ENCODE assay signal across 10 cellular contexts in genomic region chr18:79458917-79459803, GRCh38.
DNase-seq lines count a peak whose midpoint lies in the region; ATAC-seq, FAIRE-seq and TF ChIP-seq lines count a peak whose summit lies in the region.
"Had no signal": no experiment of that assay in that cellular context is flagged by ENCODE, and none has a peak within 500 bp of the region (broad histone marks: within the 10 kb centered on the region; RNA-seq: fewer than 3 reads in every experiment).

No MANE protein-coding gene starts in this region.

- H3K79me2 ChIP-seq in HepG2 (ENCODE audit: insufficient read depth, low read length): no peaks in the 10 kb centered on the region

- ATAC-seq in IMR-90 (ENCODE audit: low read depth): no peak; the same call in 1 of the 2 replicates
- ATAC-seq in HepG2: no peak
- no peak for ATAC-seq in stimulated activated effector memory CD8-positive, alpha-beta T cell treated with anti-CD3 and anti-CD28 coated beads, Interleukin-12 subunit alpha, Interleukin-12 subunit beta, amount 100 ng/mL, for 72 hours
- no peak for ATAC-seq in GM19324 (IDR thresholded peaks at IDR 0.05; ENCODE audit: low FRiP score, unreplicated experiment)

- H3K9ac ChIP-seq in IMR-90 (ENCODE audit: low read depth, low read length) (no peak overlapping the region), HepG2 (ENCODE audit: insufficient read depth, low read depth, low read length) (no peak overlapping the region)

- no peak overlapping the region for H3K14ac ChIP-seq in IMR-90 (replicated peaks; ENCODE audit: low read depth, low read length)

- no peak overlapping the region for H2BK15ac ChIP-seq in IMR-90 (ENCODE audit: low read depth, low read length)

- H4K91ac ChIP-seq in IMR-90 (ENCODE audit: insufficient read depth, low read depth, low read length): peak overlapping the region; percentile 36; the same call in 1 of the 2 replicates

- no peaks in the 10 kb centered on the region for H3K79me1 ChIP-seq in IMR-90 (ENCODE audit: low read depth in 1 of 2, low read length in 2 of 2)

- H4K8ac ChIP-seq in IMR-90 (ENCODE audit: low read depth in 2 of 2, low read length in 2 of 2): peak overlapping the region in 1 of 2 experiments; percentile 40; a peak in 1 of 4 replicates

- no peak overlapping the region for H3K23ac ChIP-seq in IMR-90 (ENCODE audit: low read depth, low read length)

- TF ChIP-seq RAD21 in IMR-90 (IDR thresholded peaks at IDR 0.05; ENCODE audit: low read length) (no peak), HepG2 (CRISPR knock-in tag; IDR thresholded peaks at IDR 0.05) (no peak)

- TF ChIP-seq EP300 in HepG2 (IDR thresholded peaks at IDR 0.05; ENCODE audit: low read depth in 2 of 2, low read length in 2 of 2) (no peak), HepG2 (CRISPR knock-in tag; IDR thresholded peaks at IDR 0.05; ENCODE audit: borderline replicate concordance) (no peak)

- H3K27me3 ChIP-seq in IMR-90 (ENCODE audit: control insufficient read depth, insufficient read depth, low read length) (no peaks in the 10 kb centered on the region), HepG2 (ENCODE audit: control insufficient read depth in 1 of 2, insufficient read depth in 2 of 2, low read length in 2 of 2) (peaks cover 14 to 93% of the 10 kb centered on the region in 2 experiments)

- DNase-seq in IMR-90 (no peak), HepG2 (ENCODE audit: low spot score) (no peak), NCI-H2081 (lab: John Stamatoyannopoulos, UW) (no peak), kidney tubule cell (ENCODE audit: low spot score) (no peak), HCEC 1CT (no peak)
- no peak for DNase-seq in stimulated activated effector memory CD8-positive, alpha-beta T cell treated with anti-CD3 and anti-CD28 coated beads, Interleukin-12 subunit alpha, Interleukin-12 subunit beta, amount 100 ng/mL, for 72 hours (ENCODE audit: low spot score in 2 of 2)

- no peaks in the 10 kb centered on the region; the same call in 1 of the 2 replicates for H3K9me1 ChIP-seq in IMR-90 (ENCODE audit: insufficient read depth, low read length)

- TF ChIP-seq POLR2A in IMR-90 (IDR thresholded peaks at IDR 0.05; ENCODE audit: low read depth, low read length): no peak
- no peak for TF ChIP-seq POLR2A in HepG2 (IDR thresholded peaks at IDR 0.05; ENCODE audit: insufficient read depth in 1 of 2, low read depth in 2 of 2, low read length in 2 of 2)

- dilution Hi-C loops in IMR-90 (cut with HindIII; ENCODE audit: low sequenced_read_pairs, unreplicated experiment): no loop called here

- peak overlapping the region; percentile 68 for H2AFZ ChIP-seq in IMR-90 (replicated peaks; ENCODE audit: low read length, poor library complexity)
- H2AFZ ChIP-seq in HepG2 (ENCODE audit: low read length): no peak overlapping the region

- H3K36me3 ChIP-seq in IMR-90 (ENCODE audit: control insufficient read depth, insufficient read depth, low read length) (peaks cover 3% of the 10 kb centered on the region; the same call in 1 of the 2 replicates), HepG2 (replicated peaks in 1 of 2; ENCODE audit: control insufficient read depth in 1 of 2, insufficient read depth in 2 of 2, low read length in 2 of 2) (no peaks in the 10 kb centered on the region)

- H3K9me3 ChIP-seq in IMR-90 (ENCODE audit: control insufficient read depth, insufficient read depth, low read length) (no peaks in the 10 kb centered on the region), HepG2 (ENCODE audit: low read length) (no peaks in the 10 kb centered on the region)

- no peak overlapping the region for H2AK5ac ChIP-seq in IMR-90 (ENCODE audit: low read depth, low read length)

- H4K20me1 ChIP-seq in IMR-90 (ENCODE audit: insufficient read depth, low read length): no peaks in the 10 kb centered on the region
- no peaks in the 10 kb centered on the region for H4K20me1 ChIP-seq in HepG2 (ENCODE audit: insufficient read depth, low read length)

- no TSS peak for BruUV-seq in IMR-90 (replicated peaks; lab: Mats Ljungman, UMichigan)
- BruUV-seq in HepG2 (replicated peaks; lab: Mats Ljungman, UMichigan): no TSS peak

- H3K36me3 Mint-ChIP-seq in activated naive CD8-positive, alpha-beta T cell: no peaks in the 10 kb centered on the region
- H3K36me3 Mint-ChIP-seq in stimulated activated effector memory CD8-positive, alpha-beta T cell treated with anti-CD3 and anti-CD28 coated beads, Interleukin-12 subunit alpha, Interleukin-12 subunit beta, amount 100 ng/mL, for 72 hours: peaks cover 56% of the 10 kb centered on the region

- no peaks in the 10 kb centered on the region for H3K27me3 Mint-ChIP-seq in activated naive CD8-positive, alpha-beta T cell

- POLR2A ChIA-PET in IMR-90 (lab: Charles Lee; ENCODE audit: unreplicated experiment) (no interaction called here), HepG2 (lab: Yijun Ruan, JAX) (no interaction called here)

- no peak overlapping the region for H3K56ac ChIP-seq in IMR-90 (ENCODE audit: extremely low read depth, insufficient read depth, low read length)

- peak overlapping the region; percentile 3 for H2AK9ac ChIP-seq in IMR-90 (replicated peaks; ENCODE audit: low read depth, low read length, poor library complexity)

- H2BK5ac ChIP-seq in IMR-90 (ENCODE audit: low read depth, low read length, poor library complexity, severe bottlenecking): no peak overlapping the region

- no peaks in the 10 kb centered on the region for H3K9me3 Mint-ChIP-seq in activated naive CD8-positive, alpha-beta T cell (ENCODE audit: low read depth)
- no peaks in the 10 kb centered on the region for H3K9me3 Mint-ChIP-seq in stimulated activated effector memory CD8-positive, alpha-beta T cell treated with anti-CD3 and anti-CD28 coated beads, Interleukin-12 subunit alpha, Interleukin-12 subunit beta, amount 100 ng/mL, for 72 hours

- TF ChIP-seq CTCF in IMR-90 (conservative IDR thresholded peaks at IDR 0.05; ENCODE audit: low read depth, low read length): no peak
- no peak for TF ChIP-seq CTCF in HepG2 (CRISPR knock-in tag; IDR thresholded peaks at IDR 0.05)

- CTCF ChIA-PET in IMR-90 (lab: Yijun Ruan, JAX): no interaction called here
- CTCF ChIA-PET in HepG2 (lab: Yijun Ruan, JAX; ENCODE audit: low intra/inter-chr PET ratio, low total read pairs): no interaction called here

- H3K27ac ChIP-seq in IMR-90 (ENCODE audit: insufficient read depth, low read length) (no peak overlapping the region), HepG2 (ENCODE audit: extremely low read length, insufficient read depth, low read length) (no peak overlapping the region)

- FAIRE-seq in HepG2 (lab: Jason Lieb, UNC): no peak
- FAIRE-seq: G401.6, islet of Langerhans had no signal

- H3K4me2 ChIP-seq in IMR-90 (ENCODE audit: low read depth, low read length) (no peak overlapping the region), HepG2 (ENCODE audit: low read depth, low read length) (no peak overlapping the region)

- intact Hi-C loops in IMR-90 (cut with micrococcal nuclease): no loop called here
- intact Hi-C loops in HepG2 (cut with micrococcal nuclease; ENCODE audit: unreplicated experiment): no loop called here

- H3K4ac ChIP-seq in IMR-90 (ENCODE audit: low read depth, low read length): peak overlapping the region; percentile 45

- no peak overlapping the region for H3K4me3 ChIP-seq in IMR-90 (ENCODE audit: insufficient read depth, low read depth, low read length)
- no peak overlapping the region for H3K4me3 ChIP-seq in HepG2 (replicated peaks in 1 of 3; ENCODE audit: insufficient read depth in 1 of 3, low read depth in 2 of 3, low read length in 3 of 3)

- peaks cover 10% of the 10 kb centered on the region for H3K4me1 Mint-ChIP-seq in activated naive CD8-positive, alpha-beta T cell (ENCODE audit: low read depth)
- peaks cover 6% of the 10 kb centered on the region for H3K4me1 Mint-ChIP-seq in stimulated activated effector memory CD8-positive, alpha-beta T cell treated with anti-CD3 and anti-CD28 coated beads, Interleukin-12 subunit alpha, Interleukin-12 subunit beta, amount 100 ng/mL, for 72 hours

- H3K4me1 ChIP-seq in IMR-90 (ENCODE audit: control insufficient read depth, insufficient read depth, low read length): peaks cover 16% of the 10 kb centered on the region
- no peaks in the 10 kb centered on the region for H3K4me1 ChIP-seq in HepG2 (ENCODE audit: insufficient read depth, low read length)

- in situ Hi-C loops in IMR-90 (cut with MboI; ENCODE audit: low sequenced_read_pairs) (no loop called here), HepG2 (cut with HindIII; ENCODE audit: extremely low pct_ligation_motif_present, low pct_unique_long_range_greater_than_20kb) (no loop called here)

- H4K5ac ChIP-seq in IMR-90 (ENCODE audit: low read depth, low read length): no peak overlapping the region

- no peak overlapping the region for H3K4me3 Mint-ChIP-seq in activated naive CD8-positive, alpha-beta T cell
- no peak overlapping the region for H3K4me3 Mint-ChIP-seq in stimulated activated effector memory CD8-positive, alpha-beta T cell treated with anti-CD3 and anti-CD28 coated beads, Interleukin-12 subunit alpha, Interleukin-12 subunit beta, amount 100 ng/mL, for 72 hours

- peak overlapping the region; percentile 56; the same call in 1 of the 2 replicates for H2BK120ac ChIP-seq in IMR-90 (ENCODE audit: low read depth, low read length)

- peak overlapping the region; percentile 46 for H3K27ac Mint-ChIP-seq in activated naive CD8-positive, alpha-beta T cell
- peak overlapping the region; percentile 80 for H3K27ac Mint-ChIP-seq in stimulated activated effector memory CD8-positive, alpha-beta T cell treated with anti-CD3 and anti-CD28 coated beads, Interleukin-12 subunit alpha, Interleukin-12 subunit beta, amount 100 ng/mL, for 72 hours

- no peak overlapping the region for H3K18ac ChIP-seq in IMR-90 (ENCODE audit: low read depth, low read length)

- 90% methylated on average over 9 of the region's 40 CpGs; no CpG with 5 or more reads in 1 of the 2 experiments for WGBS in IMR-90 (ENCODE audit: extremely low coverage in 2 of 2, insufficient read length in 1 of 2), 2 experiments
- WGBS in HepG2 (ENCODE audit: low lambda C conversion rate): 29% methylated on average over 25 of the region's 40 CpGs

- H2BK20ac ChIP-seq in IMR-90 (ENCODE audit: low read depth, low read length): no peak overlapping the region; the same call in 1 of the 2 replicates

TF ChIP-seq in IMR-90, 13 proteins besides CTCF, POLR2A, EP300 and RAD21 (continues in another document):
- TF ChIP-seq BHLHE40 (IDR thresholded peaks at IDR 0.05; ENCODE audit: low read depth, low read length): no peak

TF ChIP-seq in HepG2, 621 proteins besides CTCF, POLR2A, EP300 and RAD21:
- TF ChIP-seq RBM39 (IDR thresholded peaks at IDR 0.05; ENCODE audit: low read depth, low read length, poor library complexity, severe bottlenecking) (peak; percentile 17), ZNF546 (CRISPR knock-in tag; conservative IDR thresholded peaks at IDR 0.05) (no peak)
